Comparison of ENCODE assay signal across 10 cellular contexts in genomic region chr17:80104321-80104955, GRCh38.
DNase-seq lines count a peak whose midpoint lies in the region; ATAC-seq and TF ChIP-seq lines count a peak whose summit lies in the region.
"Had no signal": no experiment of that assay in that cellular context is flagged by ENCODE, and none has a peak within 500 bp of the region (broad histone marks: within the 10 kb centered on the region; RNA-seq: fewer than 3 reads in every experiment).

No MANE protein-coding gene starts in this region.

- peak; percentile 64 for DNase-seq in COLO668 (lab: John Stamatoyannopoulos, UW; ENCODE audit: unreplicated experiment)
- DNase-seq in NCI-H1092 (lab: John Stamatoyannopoulos, UW), result peak; percentile 70
- no peak for DNase-seq in RWPE1 (ENCODE audit: low spot score)
- DNase-seq in kidney tubule cell (ENCODE audit: low spot score), result peak; percentile 30
- DNase-seq in GM13976 (ENCODE audit: low spot score), result no peak
- no peak for DNase-seq in midbrain (lab: John Stamatoyannopoulos, UW)
- DNase-seq in MV-4-11 (lab: John Stamatoyannopoulos, UW), result no peak
- DNase-seq: activated CD4-positive, alpha-beta T cell treated with anti-CD3 and anti-CD28 coated beads for 4 hours; transverse colon had no signal

- H3K27ac ChIP-seq in RWPE1, result peak overlapping the region; percentile 83
- H3K27ac ChIP-seq: transverse colon had no signal

- POLR2A ChIA-PET in RWPE1 (lab: Yijun Ruan, JAX; ENCODE audit: low non-redundant PET), result interaction anchor here (0.5 kb wide), 1 partner anchor 69 kb away, joined by 3 read pairs; no protein-coding TSS in a partner anchor

- TF ChIP-seq CTCF in RWPE1 (conservative IDR thresholded peaks at IDR 0.05; ENCODE audit: low read depth) (no peak), GM13976 (IDR thresholded peaks at IDR 0.05; ENCODE audit: borderline replicate concordance, control extremely low read depth, extremely low read depth, insufficient read depth, missing control alignments) (no peak)

- CTCF ChIA-PET in RWPE1 (lab: Yijun Ruan, JAX), result interaction anchor here (0.5 to 0.7 kb wide), 2 partner anchors 112 to 527 kb away, joined by 3 to 4 read pairs; no protein-coding TSS in a partner anchor

- ATAC-seq in HG02610 (IDR thresholded peaks at IDR 0.05; ENCODE audit: unreplicated experiment), result no peak

- in situ Hi-C loops in GM13976 (cut with MboI; ENCODE audit: low sequenced_read_pairs, unreplicated experiment), result no loop called here

Comparison
In these comparisons a context has a peak if more than half of its experiments do, and no peak if none do; other contexts are left out.
1. DNase-seq: peak in COLO668 (single experiment), NCI-H1092 (single experiment) and kidney tubule cell (single experiment); none in RWPE1 (single experiment), GM13976 (single experiment), midbrain (single experiment) and MV-4-11 (single experiment).